ENCODE assay signal across 1 cellular context in genomic region chr17:8186446-8186786, GRCh38.
TF ChIP-seq lines count a peak whose summit lies in the region.

No MANE protein-coding gene starts in this region.

TF ChIP-seq in HepG2, 621 proteins besides CTCF, POLR2A, EP300 and RAD21 (continues in another document):
- TF ChIP-seq ZNF709 (CRISPR knock-in tag; IDR thresholded peaks at IDR 0.05) (peak; percentile 16; the same call in 1 of the 2 replicates), ATF5 (CRISPR knock-in tag; IDR thresholded peaks at IDR 0.05; ENCODE audit: low read depth) (0 out of 2 replicates have a peak, but pooled peaks have one; percentile 38), THAP7 (CRISPR knock-in tag; IDR thresholded peaks at IDR 0.05) (no peak; the same call in 1 of the 2 replicates), NCOA2 (CRISPR knock-in tag; IDR thresholded peaks at IDR 0.05) (no peak), HMG20A (CRISPR knock-in tag; IDR thresholded peaks at IDR 0.05; ENCODE audit: borderline replicate concordance) (no peak), ZNF563 (CRISPR knock-in tag; IDR thresholded peaks at IDR 0.05) (peak; percentile 58; the same call in 1 of the 2 replicates), ZNF432 (CRISPR knock-in tag; IDR thresholded peaks at IDR 0.05; ENCODE audit: borderline replicate concordance) (peak; percentile 52; the same call in 1 of the 2 replicates), REL (CRISPR knock-in tag; conservative IDR thresholded peaks at IDR 0.05) (peak; percentile 29; the same call in 1 of the 2 replicates), ZMYM4 (CRISPR knock-in tag; IDR thresholded peaks at IDR 0.05) (no peak), ZNF775 (CRISPR knock-in tag; IDR thresholded peaks at IDR 0.05; ENCODE audit: borderline replicate concordance) (peak; percentile 62; the same call in 1 of the 2 replicates), NFIC (IDR thresholded peaks at IDR 0.05; ENCODE audit: low read length) (no peak), MED1 (CRISPR knock-in tag; IDR thresholded peaks at IDR 0.05) (0 out of 2 replicates have a peak, but pooled peaks have one; percentile 1), HNF1A (IDR thresholded peaks at IDR 0.05; ENCODE audit: low read depth) (no peak), HNF1A (CRISPR knock-in tag; IDR thresholded peaks at IDR 0.05; ENCODE audit: borderline replicate concordance) (no peak; the same call in 1 of the 2 replicates), POGK (CRISPR knock-in tag; conservative IDR thresholded peaks at IDR 0.05) (peak; percentile 40; the same call in 1 of the 2 replicates), CEBPZ (IDR thresholded peaks at IDR 0.05; ENCODE audit: low read length) (no peak), ZNF446 (CRISPR knock-in tag; IDR thresholded peaks at IDR 0.05) (0 out of 2 replicates have a peak, but pooled peaks have one; percentile 37), MTF1 (CRISPR knock-in tag; IDR thresholded peaks at IDR 0.05) (no peak), NFIB (CRISPR knock-in tag; IDR thresholded peaks at IDR 0.05; ENCODE audit: borderline replicate concordance) (no peak), XBP1 (CRISPR knock-in tag; IDR thresholded peaks at IDR 0.05) (no peak), FOXJ3 (CRISPR knock-in tag; IDR thresholded peaks at IDR 0.05; ENCODE audit: borderline replicate concordance) (no peak), ZNF740 (CRISPR knock-in tag; IDR thresholded peaks at IDR 0.05) (no peak), ZFY (CRISPR knock-in tag; IDR thresholded peaks at IDR 0.05) (no peak), E2F1 (CRISPR knock-in tag; IDR thresholded peaks at IDR 0.05) (no peak), PAWR (CRISPR knock-in tag; IDR thresholded peaks at IDR 0.05; ENCODE audit: borderline replicate concordance) (0 out of 2 replicates have a peak, but pooled peaks have one; percentile 34), ATF7 (IDR thresholded peaks at IDR 0.05) (no peak), ATF7 (CRISPR knock-in tag; IDR thresholded peaks at IDR 0.05) (peak; percentile 69; the same call in 1 of the 2 replicates), NR2C2 (CRISPR knock-in tag; IDR thresholded peaks at IDR 0.05; ENCODE audit: borderline replicate concordance) (peak; percentile 14; the same call in 1 of the 2 replicates), ZSCAN31 (CRISPR knock-in tag; IDR thresholded peaks at IDR 0.05; ENCODE audit: low read depth) (peak; percentile 57; the same call in 1 of the 2 replicates), GLMP (CRISPR knock-in tag; IDR thresholded peaks at IDR 0.05; ENCODE audit: borderline replicate concordance) (0 out of 2 replicates have a peak, but pooled peaks have one; percentile 50), ZNF576 (CRISPR knock-in tag; IDR thresholded peaks at IDR 0.05) (no peak), ZNF615 (CRISPR knock-in tag; IDR thresholded peaks at IDR 0.05; ENCODE audit: borderline replicate concordance) (no peak), ZNF263 (CRISPR knock-in tag; IDR thresholded peaks at IDR 0.05) (0 out of 2 replicates have a peak, but pooled peaks have one; percentile 5), ZNF737 (CRISPR knock-in tag; IDR thresholded peaks at IDR 0.05; ENCODE audit: borderline replicate concordance) (0 out of 2 replicates have a peak, but pooled peaks have one; percentile 65), ZSCAN22 (CRISPR knock-in tag; IDR thresholded peaks at IDR 0.05) (0 out of 2 replicates have a peak, but pooled peaks have one; percentile 46), SMAD1 (CRISPR knock-in tag; IDR thresholded peaks at IDR 0.05; ENCODE audit: borderline replicate concordance, low read depth) (peak; percentile 96), CBX2 (IDR thresholded peaks at IDR 0.05; ENCODE audit: low read depth, low read length) (no peak), CBX2 (CRISPR knock-in tag; IDR thresholded peaks at IDR 0.05; ENCODE audit: low read depth) (no peak), ZNF589 (CRISPR knock-in tag; conservative IDR thresholded peaks at IDR 0.05) (no peak), CREBL2 (CRISPR knock-in tag; IDR thresholded peaks at IDR 0.05; ENCODE audit: borderline replicate concordance) (no peak), HNF1B (CRISPR knock-in tag; IDR thresholded peaks at IDR 0.05) (0 out of 2 replicates have a peak, but pooled peaks have one; percentile 27), ZNF558 (CRISPR knock-in tag; IDR thresholded peaks at IDR 0.05; ENCODE audit: borderline replicate concordance) (0 out of 2 replicates have a peak, but pooled peaks have one; percentile 87), ZNF772 (CRISPR knock-in tag; IDR thresholded peaks at IDR 0.05) (peak; percentile 63; the same call in 1 of the 2 replicates), SOX13 (IDR thresholded peaks at IDR 0.05) (0 out of 2 replicates have a peak, but pooled peaks have one; percentile 37), SOX13 (CRISPR knock-in tag; conservative IDR thresholded peaks at IDR 0.05 in 1 of 2, IDR thresholded peaks at IDR 0.05 in 1 of 2) (no peak), ZNF431 (CRISPR knock-in tag; IDR thresholded peaks at IDR 0.05; ENCODE audit: borderline replicate concordance, low read depth) (peak; percentile 85; the same call in 1 of the 2 replicates), PHF21A (CRISPR knock-in tag; IDR thresholded peaks at IDR 0.05) (peak; percentile 61; the same call in 1 of the 2 replicates), TCF7 (IDR thresholded peaks at IDR 0.05; ENCODE audit: low read depth) (no peak), ZNF274 (CRISPR knock-in tag; IDR thresholded peaks at IDR 0.05) (no peak), KLF9 (CRISPR knock-in tag; IDR thresholded peaks at IDR 0.05; ENCODE audit: low read depth) (no peak), ZNF768 (CRISPR knock-in tag; IDR thresholded peaks at IDR 0.05) (0 out of 2 replicates have a peak, but pooled peaks have one; percentile 1), ZNF577 (CRISPR knock-in tag; IDR thresholded peaks at IDR 0.05; ENCODE audit: borderline replicate concordance, low read depth) (0 out of 2 replicates have a peak, but pooled peaks have one; percentile 38), RORA (CRISPR knock-in tag; IDR thresholded peaks at IDR 0.05) (peak; percentile 86; the same call in 1 of the 2 replicates)
